1 cellular context compared by ENCODE assay signal in genomic region chr6:26478100-26478984, GRCh38.
TF ChIP-seq lines count a peak whose summit lies in the region.

No MANE protein-coding gene starts in this region.

TF ChIP-seq in K562, 482 proteins besides CTCF, POLR2A, EP300 and RAD21 (continues in another document):
- TF ChIP-seq ARID1B (IDR thresholded peaks at IDR 0.05) (peak; percentile 73), ZNF253 (CRISPR knock-in tag; conservative IDR thresholded peaks at IDR 0.05) (no peak), NEUROD1 (IDR thresholded peaks at IDR 0.05; ENCODE audit: borderline replicate concordance, low read depth, low read length, partially characterized antibody) (no peak), ARNT (IDR thresholded peaks at IDR 0.05) (no peak), EHMT2 (IDR thresholded peaks at IDR 0.05) (no peak), HDAC8 (tag; IDR thresholded peaks at IDR 0.05) (no peak), NR2C2 (CRISPR knock-in tag; IDR thresholded peaks at IDR 0.05) (no peak), NR2C2 (tag; IDR thresholded peaks at IDR 0.05) (peak; percentile 39; the same call in 1 of the 2 replicates), CC2D1A (IDR thresholded peaks at IDR 0.05) (no peak), ZFX (CRISPR knock-in tag; IDR thresholded peaks at IDR 0.05) (0 out of 2 replicates have a peak, but pooled peaks have one; percentile 10), TCF3 (CRISPR knock-in tag; IDR thresholded peaks at IDR 0.05) (peak; percentile 59), ZBTB40 (IDR thresholded peaks at IDR 0.05) (0 out of 2 replicates have a peak, but pooled peaks have one; percentile 33), ZBTB40 (CRISPR knock-in tag; IDR thresholded peaks at IDR 0.05) (no peak), SUPT5H (IDR thresholded peaks at IDR 0.05) (no peak), NBN (IDR thresholded peaks at IDR 0.05; ENCODE audit: low read depth) (peak; percentile 68; the same call in 1 of the 2 replicates), HDGF (IDR thresholded peaks at IDR 0.05) (peak; percentile 26; the same call in 1 of the 2 replicates), PTRF (tag; IDR thresholded peaks at IDR 0.05) (no peak), PKNOX1 (IDR thresholded peaks at IDR 0.05) (peak; percentile 94), VEZF1 (CRISPR knock-in tag; IDR thresholded peaks at IDR 0.05) (no peak), ATF3 (IDR thresholded peaks at IDR 0.05) (no peak), ATF3 (CRISPR knock-in tag; conservative IDR thresholded peaks at IDR 0.05) (no peak), KLF1 (tag; IDR thresholded peaks at IDR 0.05) (no peak), ZC3H8 (IDR thresholded peaks at IDR 0.05) (no peak), ATF6 (CRISPR knock-in tag; IDR thresholded peaks at IDR 0.05) (no peak), EZH2 (IDR thresholded peaks at IDR 0.05; ENCODE audit: borderline replicate concordance, low read depth, low read length) (no peak), PBX2 (CRISPR knock-in tag; IDR thresholded peaks at IDR 0.05; ENCODE audit: low read depth) (no peak), PBX2 (tag; conservative IDR thresholded peaks at IDR 0.05; ENCODE audit: low read depth) (peak; percentile 60; the same call in 1 of the 2 replicates), CUX1 (CRISPR knock-in tag; IDR thresholded peaks at IDR 0.05) (no peak), ZNF124 (CRISPR knock-in tag; IDR thresholded peaks at IDR 0.05) (no peak), NONO (IDR thresholded peaks at IDR 0.05; ENCODE audit: low read depth in 2 of 2, low read length in 1 of 2) (no peak), ZNF589 (CRISPR knock-in tag; IDR thresholded peaks at IDR 0.05; ENCODE audit: low read depth) (0 out of 2 replicates have a peak, but pooled peaks have one; percentile 75), L3MBTL2 (IDR thresholded peaks at IDR 0.05) (peak; percentile 39; the same call in 1 of the 2 replicates), SMARCE1 (IDR thresholded peaks at IDR 0.05) (0 out of 2 replicates have a peak, but pooled peaks have one; percentile 38), TRIM28 (IDR thresholded peaks at IDR 0.05) (no peak), RFX1 (IDR thresholded peaks at IDR 0.05) (no peak), SMARCA5 (IDR thresholded peaks at IDR 0.05) (0 out of 2 replicates have a peak, but pooled peaks have one; percentile 46), HSF4 (CRISPR knock-in tag; IDR thresholded peaks at IDR 0.05; ENCODE audit: borderline replicate concordance) (no peak), MAFF (IDR thresholded peaks at IDR 0.05; ENCODE audit: low read length) (no peak), JUNB (CRISPR knock-in tag; conservative IDR thresholded peaks at IDR 0.05) (no peak)
